13 cellular contexts compared by ENCODE assay signal in the genomic region with DNA sequence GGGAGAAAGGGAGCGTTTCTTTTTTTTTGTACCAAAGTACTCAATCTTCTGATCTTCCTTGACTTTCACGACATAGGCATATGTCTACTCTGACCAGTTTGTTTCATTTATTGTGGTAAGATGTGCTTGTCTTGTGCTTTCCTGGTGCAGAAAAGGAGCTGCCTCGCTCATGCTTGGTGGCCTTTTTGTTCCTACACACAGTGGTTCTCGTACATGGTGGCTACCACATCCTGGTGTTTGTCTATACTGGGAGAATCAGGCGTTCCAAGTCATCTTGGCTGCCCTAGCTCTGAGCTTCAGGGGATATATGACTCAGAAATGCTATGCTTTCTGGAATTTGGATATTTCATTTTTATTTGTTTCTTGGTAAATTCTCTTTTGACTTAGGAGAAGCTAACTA. TPM values are rescaled to one million over a fixed set of nuclear protein-coding genes. Genes with fewer than 3 reads are reported as not detected.
A peak's percentile ranks its signal among the peaks of the same experiment; 100 is the strongest.
DNase-seq lines count a peak whose midpoint lies in the region; ATAC-seq, FAIRE-seq and TF ChIP-seq lines count a peak whose summit lies in the region.
"Had no signal": no experiment of that assay in that cellular context is flagged by ENCODE, and none has a peak within 500 bp of the region (broad histone marks: within the 10 kb centered on the region; RNA-seq: fewer than 3 reads in every experiment).

No MANE protein-coding gene starts in this region.

- peaks cover 7% of the 10 kb centered on the region for H3K4me1 ChIP-seq in foreskin keratinocyte
- no peaks in the 10 kb centered on the region for H3K4me1 ChIP-seq in left ventricle myocardium inferior

- peaks cover 5% of the 10 kb centered on the region for H3K9me3 Mint-ChIP-seq in activated T-helper 2 cell treated with anti-CD3 and anti-CD28 coated beads, Interferon-gamma antibody, Interleukin-2, Interleukin-4, amounts not matched to agents 10 μg/mL and 5 μg/mL and 100 μg/mL, durations not matched to agents 14 hours and 24 hours and 36 hours

- H3K27ac ChIP-seq in foreskin keratinocyte = no peak overlapping the region
- no peak overlapping the region for H3K27ac ChIP-seq in left ventricle myocardium inferior (replicated peaks)

- peak overlapping the region; percentile 60 for H3K4me3 Mint-ChIP-seq in activated T-helper 2 cell treated with anti-CD3 and anti-CD28 coated beads, Interferon-gamma antibody, Interleukin-2, Interleukin-4, amounts not matched to agents 10 μg/mL and 5 μg/mL and 100 μg/mL, durations not matched to agents 14 hours and 24 hours and 36 hours (ENCODE audit: low read depth)
- H3K4me3 Mint-ChIP-seq: brain, WTC11 had no signal

- DNase-seq in AG09309 (ENCODE audit: low read depth) (peak; percentile 13), H54 (ENCODE audit: insufficient read length, low spot score) (peak; percentile 24), foreskin keratinocyte (peak; percentile 37 to 68), left ventricle myocardium inferior (no peak)
- DNase-seq in activated T-helper 2 cell treated with anti-CD3 and anti-CD28 coated beads, Interferon-gamma antibody, Interleukin-2, Interleukin-4, amounts not matched to agents 10 μg/mL and 5 μg/mL and 100 μg/mL, durations not matched to agents 14 hours and 24 hours and 36 hours (ENCODE audit: low spot score) = no peak
- DNase-seq: Calu3, OCI-M1 had no signal

- H3K9me3 ChIP-seq in left ventricle myocardium inferior (replicated peaks) = peaks cover 7% of the 10 kb centered on the region

- H3K4me1 Mint-ChIP-seq in activated T-helper 2 cell treated with anti-CD3 and anti-CD28 coated beads, Interferon-gamma antibody, Interleukin-2, Interleukin-4, amounts not matched to agents 10 μg/mL and 5 μg/mL and 100 μg/mL, durations not matched to agents 14 hours and 24 hours and 36 hours (ENCODE audit: low read depth) = peaks cover 51% of the 10 kb centered on the region
- H3K4me1 Mint-ChIP-seq: brain had no signal

- ATAC-seq in foreskin keratinocyte = peak; percentile 83
- ATAC-seq in GM21723 (IDR thresholded peaks at IDR 0.05; ENCODE audit: unreplicated experiment) = no peak
- no peak for ATAC-seq in GM21360 (IDR thresholded peaks at IDR 0.05; ENCODE audit: unreplicated experiment)
- no peak for ATAC-seq in GM18867 (IDR thresholded peaks at IDR 0.05; ENCODE audit: unreplicated experiment)
- ATAC-seq: sciatic nerve, WTC11 had no signal

- no peak for FAIRE-seq in H54 (lab: Jason Lieb, UNC)

- H3K27me3 Mint-ChIP-seq in activated T-helper 2 cell treated with anti-CD3 and anti-CD28 coated beads, Interferon-gamma antibody, Interleukin-2, Interleukin-4, amounts not matched to agents 10 μg/mL and 5 μg/mL and 100 μg/mL, durations not matched to agents 14 hours and 24 hours and 36 hours (ENCODE audit: low read depth) = no peaks in the 10 kb centered on the region
- H3K27me3 Mint-ChIP-seq: brain had no signal

- no peaks in the 10 kb centered on the region for H3K36me3 ChIP-seq in left ventricle myocardium inferior

- H3K4me3 ChIP-seq in AG09309 (ENCODE audit: control insufficient read depth, low read depth, low read length) = no peak overlapping the region
- no peak overlapping the region for H3K4me3 ChIP-seq in left ventricle myocardium inferior

- H3K27ac Mint-ChIP-seq in activated T-helper 2 cell treated with anti-CD3 and anti-CD28 coated beads, Interferon-gamma antibody, Interleukin-2, Interleukin-4, amounts not matched to agents 10 μg/mL and 5 μg/mL and 100 μg/mL, durations not matched to agents 14 hours and 24 hours and 36 hours = peak overlapping the region; percentile 88
- H3K27ac Mint-ChIP-seq: brain, WTC11 had no signal

- TF ChIP-seq POLR2A in H54 (IDR thresholded peaks at IDR 0.05; ENCODE audit: low read depth, low read length) = no peak

- H3K27me3 ChIP-seq in foreskin keratinocyte = no peaks in the 10 kb centered on the region
- H3K27me3 ChIP-seq in left ventricle myocardium inferior (ENCODE audit: low read depth) = peaks cover 18% of the 10 kb centered on the region

- intact Hi-C loops in activated T-helper 2 cell treated with anti-CD3 and anti-CD28 coated beads, Interferon-gamma antibody, Interleukin-2, Interleukin-4, amounts not matched to agents 10 μg/mL and 5 μg/mL and 100 μg/mL, durations not matched to agents 14 hours and 24 hours and 36 hours (cut with micrococcal nuclease) = loop anchor here (2.0 to 5.0 kb wide), 3 partner anchors 30 to 209 kb away; no protein-coding TSS in a partner anchor
- intact Hi-C loops in left ventricle myocardium inferior (cut with micrococcal nuclease) = no loop called here

- TF ChIP-seq CTCF in AG09309 (IDR thresholded peaks at IDR 0.05; ENCODE audit: control insufficient read depth, insufficient read depth, low read depth, low read length, missing control alignments) (no peak), foreskin keratinocyte (conservative IDR thresholded peaks at IDR 0.05) (no peak), left ventricle myocardium inferior (IDR thresholded peaks at IDR 0.05; ENCODE audit: borderline replicate concordance) (no peak)

- peaks cover 86% of the 10 kb centered on the region for H3K36me3 Mint-ChIP-seq in activated T-helper 2 cell treated with anti-CD3 and anti-CD28 coated beads, Interferon-gamma antibody, Interleukin-2, Interleukin-4, amounts not matched to agents 10 μg/mL and 5 μg/mL and 100 μg/mL, durations not matched to agents 14 hours and 24 hours and 36 hours (ENCODE audit: low read depth)

RNA-seq across cellular contexts. Expression of a gene that starts 31.8 kb away (rescaled TPM):
- total RNA-seq in activated T-helper 2 cell treated with anti-CD3 and anti-CD28 coated beads, Interferon-gamma antibody, Interleukin-2, Interleukin-4, amounts not matched to agents 10 μg/mL and 5 μg/mL and 100 μg/mL, durations not matched to agents 14 hours and 24 hours and 36 hours = 82.5 and 84.5 TPM in 2 replicates
- total RNA-seq in foreskin keratinocyte (0.34 and 0.42 TPM in 2 replicates), left ventricle myocardium inferior (0.08 TPM)
- 0.09 and 0.13 TPM in 2 replicates for polyA plus RNA-seq in foreskin keratinocyte

Comparison
In these comparisons a context has a peak if more than half of its experiments do, and no peak if none do; other contexts are left out.
1. DNase-seq: peak in AG09309 (single experiment), H54 (single experiment) and foreskin keratinocyte (2 of 2); none in activated T-helper 2 cell treated with anti-CD3 and anti-CD28 coated beads, Interferon-gamma antibody, Interleukin-2, Interleukin-4, amounts not matched to agents 10 μg/mL and 5 μg/mL and 100 μg/mL, durations not matched to agents 14 hours and 24 hours and 36 hours (single experiment) and left ventricle myocardium inferior (single experiment).
2. RNA of a gene that starts 31.8 kb away (total RNA-seq): 82.5 to 84.5 TPM in activated T-helper 2 cell treated with anti-CD3 and anti-CD28 coated beads, Interferon-gamma antibody, Interleukin-2, Interleukin-4, amounts not matched to agents 10 μg/mL and 5 μg/mL and 100 μg/mL, durations not matched to agents 14 hours and 24 hours and 36 hours; 0.34 to 0.42 TPM in foreskin keratinocyte and 0.08 TPM in left ventricle myocardium inferior (single experiment); every median in the first group is over 10 times any median in the second.